In genomic region chr14:69013943-69014782, GRCh38 we compare ENCODE assay signal across 8 cellular contexts. TPM values are rescaled to one million over a fixed set of nuclear protein-coding genes. Genes with fewer than 3 reads are reported as not detected.
DNase-seq lines count a peak whose midpoint lies in the region; ATAC-seq lines count a peak whose summit lies in the region.

No MANE protein-coding gene starts in this region.

- no peaks in the 10 kb centered on the region for H4K20me1 ChIP-seq in BLaER1 treated with 17β-estradiol and CSF1 and Interleukin-3, amounts not matched to agents 10 nM and 100 nM
- H4K20me1 ChIP-seq in Karpas-422 (ENCODE audit: insufficient read depth, low read depth, low read length) = no peaks in the 10 kb centered on the region

- no peaks in the 10 kb centered on the region for H3K36me3 ChIP-seq in BLaER1 treated with 17β-estradiol and CSF1 and Interleukin-3, amounts not matched to agents 10 nM and 100 nM
- H3K36me3 ChIP-seq in Karpas-422 (ENCODE audit: insufficient read depth, low read length) = no peaks in the 10 kb centered on the region

- DNase-seq in Karpas-422 (peak; percentile 51), UCSD-AML1 (lab: John Stamatoyannopoulos, UW; ENCODE audit: unreplicated experiment) (peak; percentile 79), left kidney (ENCODE audit: low read depth, low spot score) (peak; percentile 57), cortex of kidney (lab: John Stamatoyannopoulos, UW) (no peak)

- H3K4me1 ChIP-seq in BLaER1 treated with 17β-estradiol and CSF1 and Interleukin-3, amounts not matched to agents 10 nM and 100 nM = peaks cover 9 to 32% (median 23%) of the 10 kb centered on the region in 10 experiments
- no peaks in the 10 kb centered on the region; the same call in 1 of the 2 replicates for H3K4me1 ChIP-seq in Karpas-422 (ENCODE audit: low read length)

- H3K9ac ChIP-seq in BLaER1 treated with 17β-estradiol and CSF1 and Interleukin-3, amounts not matched to agents 10 nM and 100 nM = peak overlapping the region in 2 of 11 experiments; percentile 12 to 63; a peak in 4 of 22 replicates
- H3K9ac ChIP-seq in Karpas-422 (ENCODE audit: low read length) = no peak overlapping the region

- no peak overlapping the region for H2AFZ ChIP-seq in Karpas-422 (ENCODE audit: low read length)

- H3K27me3 ChIP-seq in BLaER1 treated with 17β-estradiol and CSF1 and Interleukin-3, amounts not matched to agents 10 nM and 100 nM = no peaks in the 10 kb centered on the region
- no peaks in the 10 kb centered on the region for H3K27me3 ChIP-seq in Karpas-422 (ENCODE audit: low read length)

- H3K4me3 ChIP-seq in BLaER1 treated with 17β-estradiol and CSF1 and Interleukin-3, amounts not matched to agents 10 nM and 100 nM = no peak overlapping the region
- H3K4me3 ChIP-seq in Karpas-422 (ENCODE audit: low read length) = no peak overlapping the region

- no peaks in the 10 kb centered on the region for H3K9me3 ChIP-seq in BLaER1 treated with 17β-estradiol and CSF1 and Interleukin-3, amounts not matched to agents 10 nM and 100 nM (replicated peaks in 1 of 11)
- no peaks in the 10 kb centered on the region for H3K9me3 ChIP-seq in Karpas-422 (ENCODE audit: low read length)

- H3K27ac ChIP-seq in BLaER1 treated with 17β-estradiol and CSF1 and Interleukin-3, amounts not matched to agents 10 nM and 100 nM = peak overlapping the region in 8 of 11 experiments; percentile 21 to 78 (median 49); a peak in 13 of 22 replicates
- no peak overlapping the region for H3K27ac ChIP-seq in Karpas-422 (ENCODE audit: low read length)

- H3K4me2 ChIP-seq in BLaER1 treated with 17β-estradiol and CSF1 and Interleukin-3, amounts not matched to agents 10 nM and 100 nM = peak overlapping the region in 10 of 11 experiments; percentile 12 to 88 (median 68); a peak in 18 of 22 replicates
- H3K4me2 ChIP-seq in Karpas-422 (ENCODE audit: low read depth, low read length, poor library complexity, severe bottlenecking) = no peak overlapping the region

- ATAC-seq in HG03432 (IDR thresholded peaks at IDR 0.05; ENCODE audit: unreplicated experiment) = no peak
- no peak for ATAC-seq in GM18502 (IDR thresholded peaks at IDR 0.05; ENCODE audit: poor library complexity, unreplicated experiment)
- no peak for ATAC-seq in HG02678 (IDR thresholded peaks at IDR 0.05; ENCODE audit: unreplicated experiment)

- H3K79me2 ChIP-seq in Karpas-422 (ENCODE audit: low read length) = no peaks in the 10 kb centered on the region

- H3K9me2 ChIP-seq in Karpas-422 (replicated peaks; ENCODE audit: insufficient read depth, low read length) = no peaks in the 10 kb centered on the region

RNA-seq across cellular contexts. Expression of gene ACTN1, which starts 35.1 kb away (rescaled TPM):
- total RNA-seq in Karpas-422 (2014; rRNA removed; shearing (Covaris generic); ENCODE audit: low replicate concordance) = 1.1 TPM in 1 of 2 replicates, not detected in the other
